1 cellular context compared by ENCODE assay signal in genomic region chr1:24705260-24706073, GRCh38.
TF ChIP-seq lines count a peak whose summit lies in the region.

No MANE protein-coding gene starts in this region.

TF ChIP-seq in HepG2, 621 proteins besides CTCF, POLR2A, EP300 and RAD21 (continued from another document and continues in another):
- TF ChIP-seq ZNF503 (CRISPR knock-in tag; IDR thresholded peaks at IDR 0.05) (peak; percentile 38; the same call in 1 of the 2 replicates), RBAK (CRISPR knock-in tag; IDR thresholded peaks at IDR 0.05) (peak; percentile 84; the same call in 1 of the 2 replicates), YEATS4 (CRISPR knock-in tag; IDR thresholded peaks at IDR 0.05; ENCODE audit: borderline replicate concordance) (peak; percentile 18; the same call in 1 of the 2 replicates), ZNF768 (CRISPR knock-in tag; IDR thresholded peaks at IDR 0.05) (peak; percentile 90; the same call in 1 of the 2 replicates), CAMTA2 (CRISPR knock-in tag; IDR thresholded peaks at IDR 0.05; ENCODE audit: borderline replicate concordance) (no peak), ZNF343 (CRISPR knock-in tag; IDR thresholded peaks at IDR 0.05) (0 out of 2 replicates have a peak, but pooled peaks have one; percentile 67), ZNF292 (CRISPR knock-in tag; IDR thresholded peaks at IDR 0.05; ENCODE audit: borderline replicate concordance, low read depth) (peak; percentile 91; the same call in 1 of the 2 replicates), IKZF5 (CRISPR knock-in tag; IDR thresholded peaks at IDR 0.05) (peak; percentile 75), MIXL1 (CRISPR knock-in tag; IDR thresholded peaks at IDR 0.05) (0 out of 2 replicates have a peak, but pooled peaks have one; percentile 30), SP5 (CRISPR knock-in tag; IDR thresholded peaks at IDR 0.05; ENCODE audit: borderline replicate concordance, low read depth) (peak; percentile 85), ZZZ3 (CRISPR knock-in tag; IDR thresholded peaks at IDR 0.05; ENCODE audit: borderline replicate concordance) (no peak), MLLT10 (CRISPR knock-in tag; IDR thresholded peaks at IDR 0.05) (no peak), ZNF770 (CRISPR knock-in tag; IDR thresholded peaks at IDR 0.05) (peak; percentile 93), KDM1A (CRISPR knock-in tag; IDR thresholded peaks at IDR 0.05) (peak; percentile 85), GFI1 (CRISPR knock-in tag; IDR thresholded peaks at IDR 0.05; ENCODE audit: borderline replicate concordance) (peak; percentile 96), DPF2 (CRISPR knock-in tag; IDR thresholded peaks at IDR 0.05; ENCODE audit: borderline replicate concordance, low read depth) (peak; percentile 56; the same call in 1 of the 2 replicates), ZNF430 (CRISPR knock-in tag; IDR thresholded peaks at IDR 0.05) (peak; percentile 70; the same call in 1 of the 2 replicates), POLR2AphosphoS5 (IDR thresholded peaks at IDR 0.05; ENCODE audit: low read depth, low read length) (peak; percentile 83), HCFC1 (IDR thresholded peaks at IDR 0.05; ENCODE audit: low read depth, low read length) (no peak), SOX6 (IDR thresholded peaks at IDR 0.05) (no peak), SOX6 (CRISPR knock-in tag; IDR thresholded peaks at IDR 0.05) (peak; percentile 95), ZNF350 (CRISPR knock-in tag; IDR thresholded peaks at IDR 0.05; ENCODE audit: borderline replicate concordance, low read depth) (peak; percentile 68; the same call in 1 of the 2 replicates), ARID4A (CRISPR knock-in tag; IDR thresholded peaks at IDR 0.05; ENCODE audit: borderline replicate concordance) (peak; percentile 23; the same call in 1 of the 2 replicates), ZNF33B (CRISPR knock-in tag; IDR thresholded peaks at IDR 0.05) (peak; percentile 38; the same call in 1 of the 2 replicates), PHF20 (CRISPR knock-in tag; IDR thresholded peaks at IDR 0.05) (peak; percentile 52), HMGA1 (CRISPR knock-in tag; conservative IDR thresholded peaks at IDR 0.05) (no peak), POLR2G (IDR thresholded peaks at IDR 0.05; ENCODE audit: low read depth, low read length) (peak; percentile 67), HDAC2 (CRISPR knock-in tag; IDR thresholded peaks at IDR 0.05) (peak; percentile 79), ZFX (CRISPR knock-in tag; IDR thresholded peaks at IDR 0.05; ENCODE audit: low read depth) (peak; percentile 59), ZSCAN25 (CRISPR knock-in tag; IDR thresholded peaks at IDR 0.05) (no peak), KMT2B (CRISPR knock-in tag; IDR thresholded peaks at IDR 0.05) (0 out of 2 replicates have a peak, but pooled peaks have one; percentile 17), ZKSCAN8 (CRISPR knock-in tag; IDR thresholded peaks at IDR 0.05; ENCODE audit: borderline replicate concordance) (peak; percentile 73; the same call in 1 of the 2 replicates), ZNF841 (CRISPR knock-in tag; IDR thresholded peaks at IDR 0.05; ENCODE audit: borderline replicate concordance) (no peak), SKI (IDR thresholded peaks at IDR 0.05; ENCODE audit: partially characterized antibody) (no peak), TEAD3 (CRISPR knock-in tag; optimal IDR thresholded peaks at IDR 0.05; ENCODE audit: borderline replicate concordance) (peak; percentile 11), ZNF382 (CRISPR knock-in tag; IDR thresholded peaks at IDR 0.05; ENCODE audit: borderline replicate concordance) (no peak), ZNF772 (CRISPR knock-in tag; IDR thresholded peaks at IDR 0.05) (peak; percentile 85), ZNF3 (CRISPR knock-in tag; IDR thresholded peaks at IDR 0.05) (peak; percentile 78), ZNF441 (CRISPR knock-in tag; IDR thresholded peaks at IDR 0.05; ENCODE audit: borderline replicate concordance) (peak; percentile 65; the same call in 1 of the 2 replicates), PPARG (CRISPR knock-in tag; conservative IDR thresholded peaks at IDR 0.05) (peak; percentile 42)
- TF ChIP-seq, protein P1, sequence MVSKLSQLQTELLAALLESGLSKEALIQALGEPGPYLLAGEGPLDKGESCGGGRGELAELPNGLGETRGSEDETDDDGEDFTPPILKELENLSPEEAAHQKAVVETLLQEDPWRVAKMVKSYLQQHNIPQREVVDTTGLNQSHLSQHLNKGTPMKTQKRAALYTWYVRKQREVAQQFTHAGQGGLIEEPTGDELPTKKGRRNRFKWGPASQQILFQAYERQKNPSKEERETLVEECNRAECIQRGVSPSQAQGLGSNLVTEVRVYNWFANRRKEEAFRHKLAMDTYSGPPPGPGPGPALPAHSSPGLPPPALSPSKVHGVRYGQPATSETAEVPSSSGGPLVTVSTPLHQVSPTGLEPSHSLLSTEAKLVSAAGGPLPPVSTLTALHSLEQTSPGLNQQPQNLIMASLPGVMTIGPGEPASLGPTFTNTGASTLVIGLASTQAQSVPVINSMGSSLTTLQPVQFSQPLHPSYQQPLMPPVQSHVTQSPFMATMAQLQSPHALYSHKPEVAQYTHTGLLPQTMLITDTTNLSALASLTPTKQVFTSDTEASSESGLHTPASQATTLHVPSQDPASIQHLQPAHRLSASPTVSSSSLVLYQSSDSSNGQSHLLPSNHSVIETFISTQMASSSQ (IDR thresholded peaks at IDR 0.05; ENCODE audit: low read depth) = no peak
- TF ChIP-seq, protein P1 (CRISPR knock-in tag; IDR thresholded peaks at IDR 0.05; ENCODE audit: borderline replicate concordance) = peak; percentile 65; the same call in 1 of the 2 replicates
- TF ChIP-seq, protein P2, sequence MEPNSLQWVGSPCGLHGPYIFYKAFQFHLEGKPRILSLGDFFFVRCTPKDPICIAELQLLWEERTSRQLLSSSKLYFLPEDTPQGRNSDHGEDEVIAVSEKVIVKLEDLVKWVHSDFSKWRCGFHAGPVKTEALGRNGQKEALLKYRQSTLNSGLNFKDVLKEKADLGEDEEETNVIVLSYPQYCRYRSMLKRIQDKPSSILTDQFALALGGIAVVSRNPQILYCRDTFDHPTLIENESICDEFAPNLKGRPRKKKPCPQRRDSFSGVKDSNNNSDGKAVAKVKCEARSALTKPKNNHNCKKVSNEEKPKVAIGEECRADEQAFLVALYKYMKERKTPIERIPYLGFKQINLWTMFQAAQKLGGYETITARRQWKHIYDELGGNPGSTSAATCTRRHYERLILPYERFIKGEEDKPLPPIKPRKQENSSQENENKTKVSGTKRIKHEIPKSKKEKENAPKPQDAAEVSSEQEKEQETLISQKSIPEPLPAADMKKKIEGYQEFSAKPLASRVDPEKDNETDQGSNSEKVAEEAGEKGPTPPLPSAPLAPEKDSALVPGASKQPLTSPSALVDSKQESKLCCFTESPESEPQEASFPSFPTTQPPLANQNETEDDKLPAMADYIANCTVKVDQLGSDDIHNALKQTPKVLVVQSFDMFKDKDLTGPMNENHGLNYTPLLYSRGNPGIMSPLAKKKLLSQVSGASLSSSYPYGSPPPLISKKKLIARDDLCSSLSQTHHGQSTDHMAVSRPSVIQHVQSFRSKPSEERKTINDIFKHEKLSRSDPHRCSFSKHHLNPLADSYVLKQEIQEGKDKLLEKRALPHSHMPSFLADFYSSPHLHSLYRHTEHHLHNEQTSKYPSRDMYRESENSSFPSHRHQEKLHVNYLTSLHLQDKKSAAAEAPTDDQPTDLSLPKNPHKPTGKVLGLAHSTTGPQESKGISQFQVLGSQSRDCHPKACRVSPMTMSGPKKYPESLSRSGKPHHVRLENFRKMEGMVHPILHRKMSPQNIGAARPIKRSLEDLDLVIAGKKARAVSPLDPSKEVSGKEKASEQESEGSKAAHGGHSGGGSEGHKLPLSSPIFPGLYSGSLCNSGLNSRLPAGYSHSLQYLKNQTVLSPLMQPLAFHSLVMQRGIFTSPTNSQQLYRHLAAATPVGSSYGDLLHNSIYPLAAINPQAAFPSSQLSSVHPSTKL (CRISPR knock-in tag; IDR thresholded peaks at IDR 0.05) = peak; percentile 54
